15 cellular contexts compared by ENCODE assay signal in the genomic region with DNA sequence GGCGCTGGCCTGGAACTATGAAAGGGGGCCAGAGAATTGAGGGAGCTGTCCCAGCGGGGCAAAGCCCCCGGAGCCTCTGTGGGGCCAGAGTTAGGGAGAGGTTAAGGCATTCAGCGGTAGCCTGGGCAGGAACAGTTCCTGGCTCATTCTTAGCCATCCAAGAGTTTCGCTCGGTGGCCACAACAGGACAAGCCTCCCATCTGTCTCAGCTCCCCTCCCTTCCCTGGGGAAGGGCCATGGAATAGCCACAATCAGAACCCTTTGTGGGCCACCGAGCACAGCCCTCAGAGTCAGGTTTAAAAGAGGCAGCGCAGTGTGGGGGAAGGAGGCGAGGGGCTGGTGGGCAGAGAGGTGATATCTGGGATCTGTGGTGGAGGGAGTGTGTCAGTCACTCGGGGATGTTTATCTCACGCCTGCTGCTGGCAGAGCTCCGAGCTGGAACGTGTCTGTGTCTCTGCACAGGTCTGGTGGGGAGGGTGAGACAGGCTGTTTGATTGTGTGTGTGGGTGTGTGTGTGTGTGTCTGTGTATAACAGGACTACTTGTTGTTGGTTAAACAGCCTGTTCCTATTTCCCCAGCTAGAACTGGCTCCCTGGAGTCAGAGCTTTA. TPM values are rescaled to one million over a fixed set of nuclear protein-coding genes. Genes with fewer than 3 reads are reported as not detected.
DNase-seq lines count a peak whose midpoint lies in the region; ATAC-seq and TF ChIP-seq lines count a peak whose summit lies in the region.
"Had no signal": no experiment of that assay in that cellular context is flagged by ENCODE, and none has a peak within 500 bp of the region (broad histone marks: within the 10 kb centered on the region; RNA-seq: fewer than 3 reads in every experiment).

No MANE protein-coding gene starts in this region.

- DNase-seq in Ammon's horn (ENCODE audit: low spot score) (peak; percentile 52), SK-N-SH (peak; percentile 78), fibroblast of lung (ENCODE audit: low read depth in 2 of 2) (peak; percentile 15 to 34), myocyte (ENCODE audit: low read depth) (peak; percentile 91), uterus (no peak), NCI-H1436 (lab: John Stamatoyannopoulos, UW) (no peak), foreskin keratinocyte (no peak)
- DNase-seq: ACHN; activated CD4-positive, alpha-beta T cell treated with anti-CD3 and anti-CD28 coated beads, Interleukin-2, amount 10 ng/mL, durations not matched to agents 7 days and 5 days; Calu3; HFFc6; NCI-H2227 treated with DMSO at 0.1 percent for 48 hours; T-cell; tibial artery had no signal

- H4K20me1 ChIP-seq in SK-N-SH (ENCODE audit: insufficient read depth): no peaks in the 10 kb centered on the region
- H4K20me1 ChIP-seq in fibroblast of lung (ENCODE audit: control insufficient read depth, extremely low read depth, insufficient read depth, low read length): no peaks in the 10 kb centered on the region

- H3K27me3 ChIP-seq in SK-N-SH (ENCODE audit: insufficient read depth): no peaks in the 10 kb centered on the region; the same call in 1 of the 2 replicates
- peaks cover 5% of the 10 kb centered on the region for H3K27me3 ChIP-seq in fibroblast of lung (ENCODE audit: control insufficient read depth, insufficient read depth, low read length)
- no peaks in the 10 kb centered on the region for H3K27me3 ChIP-seq in uterus
- H3K27me3 ChIP-seq in foreskin keratinocyte: no peaks in the 10 kb centered on the region
- H3K27me3 ChIP-seq: tibial artery had no signal

- no peak for TF ChIP-seq CTCF in SK-N-SH (IDR thresholded peaks at IDR 0.05)
- no peak for TF ChIP-seq CTCF in fibroblast of lung (conservative IDR thresholded peaks at IDR 0.05 in 1 of 2, IDR thresholded peaks at IDR 0.05 in 1 of 2; ENCODE audit: low read depth in 1 of 2, low read length in 2 of 2)
- no peak for TF ChIP-seq CTCF in uterus (IDR thresholded peaks at IDR 0.05)
- no peak for TF ChIP-seq CTCF in foreskin keratinocyte (conservative IDR thresholded peaks at IDR 0.05)

- H3K9me3 ChIP-seq in SK-N-SH: no peaks in the 10 kb centered on the region
- no peaks in the 10 kb centered on the region for H3K9me3 ChIP-seq in fibroblast of lung (ENCODE audit: control insufficient read depth, insufficient read depth, low read depth, low read length)
- H3K9me3 ChIP-seq in uterus: no peaks in the 10 kb centered on the region
- H3K9me3 ChIP-seq: tibial artery had no signal

- no peak for TF ChIP-seq POLR2A in uterus (IDR thresholded peaks at IDR 0.05)

- no peaks in the 10 kb centered on the region for H3K79me2 ChIP-seq in SK-N-SH (ENCODE audit: insufficient read depth)
- no peaks in the 10 kb centered on the region for H3K79me2 ChIP-seq in fibroblast of lung (ENCODE audit: control insufficient read depth, insufficient read depth, low read length)

- POLR2A ChIA-PET in SK-N-SH (lab: Yijun Ruan, JAX): interaction anchor here (1.1 to 1.6 kb wide), 4 partner anchors 13 to 96 kb away, joined by 3 to 7 read pairs (median 4); partner anchors contain the start of gene PLEKHA6

- H3F3A ChIP-seq in SK-N-SH (replicated peaks; ENCODE audit: insufficient read depth): no peaks in the 10 kb centered on the region

- H3K27ac ChIP-seq in SK-N-SH (ENCODE audit: low read depth in 2 of 2, low read length in 1 of 2): peak overlapping the region in 1 of 2 experiments; percentile 73; a peak in 2 of 4 replicates
- no peak overlapping the region for H3K27ac ChIP-seq in fibroblast of lung (ENCODE audit: insufficient read depth, low read length)
- H3K27ac ChIP-seq in uterus: no peak overlapping the region
- H3K27ac ChIP-seq in foreskin keratinocyte: no peak overlapping the region
- H3K27ac ChIP-seq: tibial artery had no signal

- no peak overlapping the region for H3K4me2 ChIP-seq in SK-N-SH
- no peak overlapping the region for H3K4me2 ChIP-seq in fibroblast of lung (ENCODE audit: extremely low read depth, insufficient read depth, low read length)

- H3K9ac ChIP-seq in SK-N-SH (no peak overlapping the region), fibroblast of lung (ENCODE audit: insufficient read depth, low read length) (no peak overlapping the region)

- no peak overlapping the region for H3K4me3 ChIP-seq in SK-N-SH (ENCODE audit: low read depth in 2 of 2, low read length in 1 of 2)
- no peak overlapping the region for H3K4me3 ChIP-seq in fibroblast of lung (replicated peaks in 1 of 4; ENCODE audit: control extremely low read depth in 1 of 4, insufficient read depth in 1 of 4, low read depth in 3 of 4, low read length in 4 of 4)
- H3K4me3 ChIP-seq in uterus: no peak overlapping the region
- H3K4me3 ChIP-seq: tibial artery had no signal

- peaks cover 0 to 65% of the 10 kb centered on the region in 2 experiments; a peak in 1 of 4 replicates for H3K4me1 ChIP-seq in SK-N-SH (ENCODE audit: control insufficient read depth in 1 of 2, insufficient read depth in 2 of 2, low read depth in 1 of 2, low read length in 1 of 2)
- peaks cover 6% of the 10 kb centered on the region for H3K4me1 ChIP-seq in fibroblast of lung (ENCODE audit: control insufficient read depth, extremely low read depth, insufficient read depth, low read length)
- H3K4me1 ChIP-seq in uterus: no peaks in the 10 kb centered on the region
- no peaks in the 10 kb centered on the region for H3K4me1 ChIP-seq in foreskin keratinocyte

- TF ChIP-seq EP300 in SK-N-SH (IDR thresholded peaks at IDR 0.05; ENCODE audit: borderline replicate concordance in 1 of 2, low read depth in 1 of 2, low read length in 1 of 2): peak in 1 of 2 experiments; percentile 42; a peak in 1 of 4 replicates

- no peak for TF ChIP-seq RAD21 in SK-N-SH (IDR thresholded peaks at IDR 0.05; ENCODE audit: low read length)

- CTCF ChIA-PET in SK-N-SH (lab: Yijun Ruan, JAX): interaction anchor here (0.9 to 15.9 kb wide), 8 partner anchors 9 to 135 kb away, joined by 3 to 338 read pairs (median 4); partner anchors contain the start of gene PLEKHA6

- H3K9me2 ChIP-seq in SK-N-SH: no peaks in the 10 kb centered on the region

- ATAC-seq in HG02852 (IDR thresholded peaks at IDR 0.05; ENCODE audit: unreplicated experiment) (no peak), foreskin keratinocyte (no peak)
- ATAC-seq: T-cell had no signal

- H2AFZ ChIP-seq in SK-N-SH (ENCODE audit: low read depth) (no peak overlapping the region), fibroblast of lung (ENCODE audit: low read length) (no peak overlapping the region)

- 64% methylated on average over 13 of the region's 13 CpGs for WGBS in SK-N-SH (ENCODE audit: low lambda C conversion rate)

- H3K36me3 ChIP-seq in SK-N-SH (replicated peaks in 1 of 2; ENCODE audit: control insufficient read depth in 1 of 2, insufficient read depth in 2 of 2, low read length in 1 of 2) (peaks cover 0 to 7% of the 10 kb centered on the region in 2 experiments), fibroblast of lung (ENCODE audit: control insufficient read depth, insufficient read depth, low read length) (no peaks in the 10 kb centered on the region), uterus (no peaks in the 10 kb centered on the region)

- intact Hi-C loops in uterus (cut with DNase I; ENCODE audit: low total_unique reads): no loop called here

TF ChIP-seq in SK-N-SH, 30 proteins besides CTCF, POLR2A, EP300 and RAD21:
- TF ChIP-seq FOXJ3 (CRISPR knock-in tag; IDR thresholded peaks at IDR 0.05): peak; percentile 80
- peak; percentile 25; the same call in 1 of the 2 replicates for TF ChIP-seq RCOR1 (IDR thresholded peaks at IDR 0.05; ENCODE audit: low read length)
- no peak for TF ChIP-seq RFX5 (IDR thresholded peaks at IDR 0.05; ENCODE audit: low read length)
- TF ChIP-seq, protein P1, sequence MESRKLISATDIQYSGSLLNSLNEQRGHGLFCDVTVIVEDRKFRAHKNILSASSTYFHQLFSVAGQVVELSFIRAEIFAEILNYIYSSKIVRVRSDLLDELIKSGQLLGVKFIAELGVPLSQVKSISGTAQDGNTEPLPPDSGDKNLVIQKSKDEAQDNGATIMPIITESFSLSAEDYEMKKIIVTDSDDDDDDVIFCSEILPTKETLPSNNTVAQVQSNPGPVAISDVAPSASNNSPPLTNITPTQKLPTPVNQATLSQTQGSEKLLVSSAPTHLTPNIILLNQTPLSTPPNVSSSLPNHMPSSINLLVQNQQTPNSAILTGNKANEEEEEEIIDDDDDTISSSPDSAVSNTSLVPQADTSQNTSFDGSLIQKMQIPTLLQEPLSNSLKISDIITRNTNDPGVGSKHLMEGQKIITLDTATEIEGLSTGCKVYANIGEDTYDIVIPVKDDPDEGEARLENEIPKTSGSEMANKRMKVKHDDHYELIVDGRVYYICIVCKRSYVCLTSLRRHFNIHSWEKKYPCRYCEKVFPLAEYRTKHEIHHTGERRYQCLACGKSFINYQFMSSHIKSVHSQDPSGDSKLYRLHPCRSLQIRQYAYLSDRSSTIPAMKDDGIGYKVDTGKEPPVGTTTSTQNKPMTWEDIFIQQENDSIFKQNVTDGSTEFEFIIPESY (IDR thresholded peaks at IDR 0.05; ENCODE audit: borderline replicate concordance, low read depth): no peak
- TF ChIP-seq JUND (IDR thresholded peaks at IDR 0.05): no peak
- peak; percentile 24 for TF ChIP-seq CHD2 (IDR thresholded peaks at IDR 0.05; ENCODE audit: low read length, partially characterized antibody)
- TF ChIP-seq NRF1 (IDR thresholded peaks at IDR 0.05; ENCODE audit: low read depth, low read length): no peak
- TF ChIP-seq TAF1 (IDR thresholded peaks at IDR 0.05; ENCODE audit: borderline replicate concordance, low read depth, low read length): no peak
- TF ChIP-seq USF1 (IDR thresholded peaks at IDR 0.05; ENCODE audit: borderline replicate concordance, low read depth): no peak
- TF ChIP-seq MXI1 (IDR thresholded peaks at IDR 0.05; ENCODE audit: low read depth, low read length): peak; percentile 75
- TF ChIP-seq GATA2 (CRISPR knock-in tag; IDR thresholded peaks at IDR 0.05): peak; percentile 90
- peak; percentile 6; the same call in 1 of the 2 replicates for TF ChIP-seq SMC3 (IDR thresholded peaks at IDR 0.05; ENCODE audit: low read depth, low read length)

RNA-seq across cellular contexts. Expression of gene GOLT1A, which starts 49.6 kb away (rescaled TPM):
- polyA plus RNA-seq in SK-N-SH (2012; rRNA removed): not detected in 2 replicates
- polyA plus RNA-seq in SK-N-SH (2012; cell fraction: cytosol; rRNA removed): 0.04 and 0.05 TPM in 2 replicates
- polyA plus RNA-seq in SK-N-SH (2012; cell fraction: nucleus; rRNA removed): not detected in 2 replicates
- total RNA-seq in fibroblast of lung: 0.50 TPM in 1 of 2 replicates, not detected in the other
- not detected in 2 replicates for polyA plus RNA-seq in fibroblast of lung
- polyA plus RNA-seq in fibroblast of lung (2012): not detected in 2 replicates
- polyA minus RNA-seq in fibroblast of lung (ENCODE audit: low replicate concordance): not detected in 2 replicates
- total RNA-seq in myocyte: not detected in 2 replicates
- 0.24 TPM for polyA plus RNA-seq in myocyte (2012)
- under 1 TPM in 1 of 4 donors, not detected in 3; 0.52 TPM for total RNA-seq in uterus
- total RNA-seq in foreskin keratinocyte: 0.53 and 0.85 TPM in 2 replicates
- 0.60 and 0.67 TPM in 2 replicates for polyA plus RNA-seq in foreskin keratinocyte
- total RNA-seq: activated CD4-positive, alpha-beta T cell treated with anti-CD3 and anti-CD28 coated beads, Interleukin-2, amount 10 ng/mL, durations not matched to agents 7 days and 5 days; HFFc6 had no signal

Comparison
In these comparisons a context has a peak if more than half of its experiments do, and no peak if none do; other contexts are left out.
1. DNase-seq: peak in Ammon's horn (single experiment), SK-N-SH (single experiment), fibroblast of lung (2 of 2) and myocyte (single experiment); none in uterus (0 of 2), NCI-H1436 (single experiment) and foreskin keratinocyte (0 of 2).